ENCODE assay signal across 21 cellular contexts in the genomic region with DNA sequence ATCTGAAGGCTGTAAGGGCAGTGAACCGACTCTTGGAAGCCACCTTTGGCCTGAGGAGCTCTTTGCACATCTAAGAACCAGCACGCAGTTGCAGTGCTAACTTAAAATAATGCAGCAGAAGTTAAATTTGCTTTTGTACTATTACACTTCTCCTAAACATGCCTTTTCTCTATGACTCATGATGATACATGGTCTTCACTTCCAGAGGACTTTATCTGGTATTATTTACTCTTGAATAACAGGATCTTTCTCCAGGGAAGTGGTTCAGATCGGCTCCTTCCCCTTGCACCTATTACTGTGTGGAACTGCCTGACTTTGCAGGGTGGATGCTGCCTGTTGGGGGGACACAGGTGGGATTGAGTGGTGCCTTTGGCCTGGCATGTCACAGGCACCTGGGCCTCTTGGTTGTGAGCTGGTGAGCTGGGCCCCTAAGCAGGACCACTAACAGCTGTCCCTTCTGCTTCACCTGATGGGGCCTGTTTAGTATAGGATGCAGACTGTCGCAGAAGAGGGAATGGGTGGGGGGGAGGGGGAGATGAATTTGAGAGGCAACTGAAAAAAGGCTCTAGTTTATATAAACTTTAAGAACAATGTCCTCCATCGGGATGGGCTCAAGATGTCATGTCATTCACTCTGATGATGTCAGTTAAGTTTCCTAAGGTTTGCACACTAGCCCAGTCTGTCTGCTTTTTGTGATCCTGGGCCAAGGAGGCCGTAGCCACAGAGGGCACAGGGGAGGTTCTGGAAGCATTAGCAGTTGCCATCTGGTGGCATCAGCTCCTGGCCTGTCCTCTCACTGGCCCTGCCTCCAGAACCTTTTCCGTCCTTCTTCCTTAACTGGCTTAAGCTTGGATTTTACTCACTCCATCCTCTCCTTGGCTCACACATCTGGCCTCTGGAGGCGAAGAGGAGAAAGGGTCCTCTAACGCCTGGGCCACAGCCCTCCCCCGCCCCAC. TPM values are rescaled to one million over a fixed set of nuclear protein-coding genes. Genes with fewer than 3 reads are reported as not detected.
DNase-seq lines count a peak whose midpoint lies in the region; ATAC-seq, FAIRE-seq and TF ChIP-seq lines count a peak whose summit lies in the region.
"Had no signal": no experiment of that assay in that cellular context is flagged by ENCODE, and none has a peak within 500 bp of the region (broad histone marks: within the 10 kb centered on the region; RNA-seq: fewer than 3 reads in every experiment).

No MANE protein-coding gene starts in this region.

- no TSS peak for BruUV-seq in K562 (replicated peaks; lab: Mats Ljungman, UMichigan)

- no peaks in the 10 kb centered on the region for H3K27me3 ChIP-seq in K562 (ENCODE audit: control insufficient read depth in 2 of 2, insufficient read depth in 2 of 2, low read length in 2 of 2)
- no peaks in the 10 kb centered on the region for H3K27me3 ChIP-seq in foreskin keratinocyte
- H3K27me3 ChIP-seq: BE2C, uterus had no signal

- no peak for ATAC-seq in K562
- ATAC-seq in foreskin keratinocyte: peak; percentile 90
- ATAC-seq in activated CD4-positive, alpha-beta T cell treated with anti-CD3 and anti-CD28 coated beads for 36 hours: no peak
- no peak for ATAC-seq in GM18867 (IDR thresholded peaks at IDR 0.05; ENCODE audit: unreplicated experiment)
- ATAC-seq in HG03135 (IDR thresholded peaks at IDR 0.05; ENCODE audit: unreplicated experiment): no peak
- ATAC-seq: activated T-cell treated with anti-CD3 and anti-CD28 coated beads, Interleukin-2, amount 50 U/mL, for 4 hours had no signal

- H3K36me3 ChIP-seq in K562 (ENCODE audit: control insufficient read depth, insufficient read depth, low read length): peaks cover 69% of the 10 kb centered on the region; the same call in 2 of the 3 replicates
- H3K36me3 ChIP-seq: BE2C, uterus had no signal

- CTCF ChIA-PET in K562 (lab: Yijun Ruan, JAX; ENCODE audit: low intra/inter-chr PET ratio): no interaction called here
- CTCF ChIA-PET in activated CD4-positive, alpha-beta T cell treated with anti-CD3 and anti-CD28 coated beads for 36 hours (lab: Charles Lee): no interaction called here

- H3K27ac ChIP-seq in K562 (ENCODE audit: extremely low read depth, low read depth, low read length) (no peak overlapping the region), foreskin keratinocyte (no peak overlapping the region)
- H3K27ac ChIP-seq: coronary artery, SK-N-MC, uterus had no signal

- H3K9me3 ChIP-seq in K562 (replicated peaks; ENCODE audit: control insufficient read depth, insufficient read depth, low read depth, low read length): no peaks in the 10 kb centered on the region
- H3K9me3 ChIP-seq: BE2C, uterus had no signal

- peak overlapping the region in 1 of 2 experiments; percentile 61; a peak in 1 of 4 replicates for H3K9ac ChIP-seq in K562 (ENCODE audit: insufficient read depth in 1 of 2, low read depth in 2 of 2, low read length in 2 of 2)

- H3K36me3 Mint-ChIP-seq in activated CD4-positive, alpha-beta T cell treated with anti-CD3 and anti-CD28 coated beads for 36 hours (ENCODE audit: low read depth): peaks cover 31% of the 10 kb centered on the region

- H3K4me3 ChIP-seq in K562: no peak overlapping the region
- H3K4me3 ChIP-seq: coronary artery, SK-N-MC, uterus had no signal

- peaks cover 8% of the 10 kb centered on the region for H3K9me3 Mint-ChIP-seq in activated CD4-positive, alpha-beta T cell treated with anti-CD3 and anti-CD28 coated beads for 36 hours (ENCODE audit: low read depth)

- no peaks in the 10 kb centered on the region for H3K79me2 ChIP-seq in K562 (ENCODE audit: control insufficient read depth, insufficient read depth, low read length)

- TF ChIP-seq RAD21 in K562 (CRISPR knock-in tag; conservative IDR thresholded peaks at IDR 0.05 in 1 of 2, IDR thresholded peaks at IDR 0.05 in 1 of 2): no peak

- no peak overlapping the region for H3K4me2 ChIP-seq in K562 (ENCODE audit: insufficient read depth, low read length)

- H3K27me3 Mint-ChIP-seq in activated CD4-positive, alpha-beta T cell treated with anti-CD3 and anti-CD28 coated beads for 36 hours: no peaks in the 10 kb centered on the region
- H3K27me3 Mint-ChIP-seq: activated naive CD8-positive, alpha-beta T cell treated with anti-CD3 and anti-CD28 coated beads, Interleukin-2, amount 10 ng/mL, durations not matched to agents 7 days and 5 days; naive B cell had no signal

- no peak overlapping the region for H3K27ac Mint-ChIP-seq in activated CD4-positive, alpha-beta T cell treated with anti-CD3 and anti-CD28 coated beads for 36 hours
- H3K27ac Mint-ChIP-seq: activated naive CD8-positive, alpha-beta T cell treated with anti-CD3 and anti-CD28 coated beads, Interleukin-2, amount 10 ng/mL, durations not matched to agents 7 days and 5 days had no signal

- 75% methylated on average over 6 of the region's 10 CpGs for WGBS in K562 (ENCODE audit: insufficient coverage, low coverage, missing lambda C conversion rate)

- POLR2A ChIA-PET in K562 (lab: Yijun Ruan, JAX): interaction anchor here (0.6 to 1.0 kb wide), 5 partner anchors 9 to 513 kb away, joined by 3 to 4 read pairs (median 3); no protein-coding TSS in a partner anchor
- POLR2A ChIA-PET in activated CD4-positive, alpha-beta T cell treated with anti-CD3 and anti-CD28 coated beads for 36 hours (lab: Charles Lee): no interaction called here

- no peak for TF ChIP-seq POLR2A in K562 (conservative IDR thresholded peaks at IDR 0.05)

- H3K4me3 Mint-ChIP-seq in activated CD4-positive, alpha-beta T cell treated with anti-CD3 and anti-CD28 coated beads for 36 hours: no peak overlapping the region
- H3K4me3 Mint-ChIP-seq: activated naive CD8-positive, alpha-beta T cell treated with anti-CD3 and anti-CD28 coated beads, Interleukin-2, amount 10 ng/mL, durations not matched to agents 7 days and 5 days; activated T-cell treated with anti-CD3 and anti-CD28 coated beads, Interleukin-2, amount 50 U/mL, for 4 hours; naive B cell had no signal

- intact Hi-C loops in K562 (cut with micrococcal nuclease): no loop called here
- intact Hi-C loops in activated CD4-positive, alpha-beta T cell treated with anti-CD3 and anti-CD28 coated beads for 36 hours (cut with DNase I, micrococcal nuclease): no loop called here

- H3K9me1 ChIP-seq in K562 (ENCODE audit: control insufficient read depth, insufficient read depth, low read length): no peaks in the 10 kb centered on the region

- no peaks in the 10 kb centered on the region; the same call in 1 of the 2 replicates for H4K20me1 ChIP-seq in K562 (replicated peaks; ENCODE audit: control insufficient read depth, insufficient read depth, low read length)

- H3K4me1 Mint-ChIP-seq in activated CD4-positive, alpha-beta T cell treated with anti-CD3 and anti-CD28 coated beads for 36 hours: no peaks in the 10 kb centered on the region
- H3K4me1 Mint-ChIP-seq: activated naive CD8-positive, alpha-beta T cell treated with anti-CD3 and anti-CD28 coated beads, Interleukin-2, amount 10 ng/mL, durations not matched to agents 7 days and 5 days; naive B cell had no signal

- TF ChIP-seq CTCF in K562 (IDR thresholded peaks at IDR 0.05 in 2 of 3, conservative IDR thresholded peaks at IDR 0.05 in 1 of 3; ENCODE audit: insufficient read depth in 2 of 3, low read depth in 1 of 3, low read length in 3 of 3) (no peak), foreskin keratinocyte (conservative IDR thresholded peaks at IDR 0.05) (no peak)

- in situ Hi-C loops in K562 (cut with MboI): no loop called here

- no peak for FAIRE-seq in K562 (lab: Jason Lieb, UNC)

- H2AFZ ChIP-seq in K562 (ENCODE audit: low read depth, low read length): no peak overlapping the region

- H3K4me1 ChIP-seq in K562 (replicated peaks in 1 of 2; ENCODE audit: control insufficient read depth in 2 of 2, insufficient read depth in 2 of 2, low read length in 2 of 2): no peaks in the 10 kb centered on the region
- H3K4me1 ChIP-seq in foreskin keratinocyte: peaks cover 3% of the 10 kb centered on the region
- H3K4me1 ChIP-seq: uterus had no signal

- DNase-seq in AG08396 (ENCODE audit: low spot score) (peak; percentile 56), M059J (ENCODE audit: low read depth) (peak; percentile 28), K562 (ENCODE audit: extremely low read depth in 1 of 4, low spot score in 3 of 4) (no peak), foreskin keratinocyte (peak; percentile 30 to 45), H4 (ENCODE audit: low spot score) (no peak)
- DNase-seq in activated CD4-positive, alpha-beta T cell treated with anti-CD3 and anti-CD28 coated beads for 36 hours: no peak
- DNase-seq: activated CD4-positive, alpha-beta T cell treated with anti-CD3 and anti-CD28 coated beads, Interleukin-2, amount 50 U/mL, for 1 hour; activated naive CD8-positive, alpha-beta T cell treated with anti-CD3 and anti-CD28 coated beads, Interleukin-2, amount 10 ng/mL, durations not matched to agents 7 days and 5 days; activated T-cell treated with anti-CD3 and anti-CD28 coated beads, Interleukin-2, amount 50 U/mL, for 4 hours; BE2C; Karpas-422; naive B cell; NCI-H1417 treated with DMSO at 0.1 percent for 48 hours; NCI-H2227 treated with DMSO at 0.1 percent for 48 hours; posterior cingulate gyrus; stimulated activated CD4-positive, alpha-beta T cell treated with anti-CD3 and anti-CD28 coated beads, Interleukin-12 subunit alpha, Interleukin-12 subunit beta, amount 100 ng/mL, for 4 hours; uterus had no signal

- TF ChIP-seq EP300 in K562 (IDR thresholded peaks at IDR 0.05; ENCODE audit: low read length): no peak

RNA-seq across cellular contexts. Expression of a gene that starts 33.9 kb away (rescaled TPM):
- not detected in 2 replicates for total RNA-seq in M059J (2014; rRNA removed; shearing (Covaris generic))
- total RNA-seq in K562 (2011; cell fraction: chromatin; rRNA removed; ENCODE audit: low replicate concordance): 3.2 and 3.7 TPM in 2 replicates
- 1.2 and 1.3 TPM in 2 replicates for total RNA-seq in K562 (2011; cell fraction: nucleolus; rRNA removed)
- total RNA-seq in K562 (2011; cell fraction: nucleoplasm; rRNA removed): 1.9 and 4.7 TPM in 2 replicates
- total RNA-seq in K562 (2014; rRNA removed): 0.27 and 0.33 TPM in 2 replicates
- total RNA-seq in K562 (2014; rRNA removed; fragmentation: Illumina TruSeq; extraction: Trizol): 0.18 and 0.29 TPM in 2 replicates
- total RNA-seq in K562 (2015; rRNA removed; fragmentation: Illumina TruSeq; extraction: Trizol): 0.29 and 0.41 TPM in 2 replicates
- total RNA-seq in K562 (2021): 0.42 and 0.47 TPM in 2 replicates
- 0.27 and 0.32 TPM in 2 replicates for polyA plus RNA-seq in K562 (2011; rRNA removed)
- 0.04 and 0.82 TPM in 2 replicates for polyA plus RNA-seq in K562 (2011; cell fraction: cytosol; rRNA removed)
- 0.29 and 0.77 TPM in 2 replicates for polyA plus RNA-seq in K562 (2011; cell fraction: nucleus; rRNA removed)
- 0.40 and 0.44 TPM in 2 replicates for polyA plus RNA-seq in K562 (2012)
- polyA plus RNA-seq in K562 (2014; fragmentation: Illumina TruSeq; extraction: Trizol): 0.36 and 0.53 TPM in 2 replicates
- 1 to 10 TPM in 1 of 2 experiments, under 1 TPM in 1; 0.15 to 1.9 TPM for polyA plus RNA-seq in K562 (2014; fragmentation: Nextera tagmentation; extraction: Ambion mirVana)
- polyA plus RNA-seq in K562 (2014; rRNA removed): 0.32 and 1.1 TPM in 2 replicates
- 0.30 and 1.1 TPM in 2 replicates for polyA minus RNA-seq in K562 (2011; rRNA and poly(A)+ RNA removed)
- 0.38 and 2.5 TPM in 2 replicates for polyA minus RNA-seq in K562 (2011; cell fraction: cytosol; rRNA and poly(A)+ RNA removed)
- 1.1 and 1.7 TPM in 2 replicates for polyA minus RNA-seq in K562 (2011; cell fraction: nucleus; rRNA and poly(A)+ RNA removed)
- total RNA-seq in foreskin keratinocyte: not detected in 2 replicates
- polyA plus RNA-seq in foreskin keratinocyte: not detected in 2 replicates
- 0.37 and 0.91 TPM in 2 replicates for total RNA-seq in H4 (2014; rRNA removed; shearing (Covaris generic))
- total RNA-seq in activated CD4-positive, alpha-beta T cell treated with anti-CD3 and anti-CD28 coated beads for 36 hours: not detected
- total RNA-seq: activated naive CD8-positive, alpha-beta T cell treated with anti-CD3 and anti-CD28 coated beads, Interleukin-2, amount 10 ng/mL, durations not matched to agents 7 days and 5 days; activated T-cell treated with anti-CD3 and anti-CD28 coated beads, Interleukin-2, amount 50 U/mL, for 4 hours had no signal

RNA-seq across cellular contexts. Expression of a gene that starts 53.8 kb away (rescaled TPM):
- total RNA-seq in M059J (2014; rRNA removed; shearing (Covaris generic)): 4.4 and 14.2 TPM in 2 replicates
- 68.9 and 115 TPM in 2 replicates for total RNA-seq in K562 (2011; cell fraction: chromatin; rRNA removed; ENCODE audit: low replicate concordance)
- 69.9 and 73.9 TPM in 2 replicates for total RNA-seq in K562 (2011; cell fraction: nucleolus; rRNA removed)
- 65.8 and 76.9 TPM in 2 replicates for total RNA-seq in K562 (2011; cell fraction: nucleoplasm; rRNA removed)
- total RNA-seq in K562 (2014; rRNA removed) (46.3 and 64.7 TPM in 2 replicates), K562 (2014; rRNA removed; fragmentation: Illumina TruSeq; extraction: Trizol) (25.4 and 28.5 TPM in 2 replicates), K562 (2015; rRNA removed; fragmentation: Illumina TruSeq; extraction: Trizol) (30.1 and 31.9 TPM in 2 replicates), K562 (2021) (72.2 and 74.5 TPM in 2 replicates), foreskin keratinocyte (17.0 and 17.5 TPM in 2 replicates)
- polyA plus RNA-seq in K562 (2011; rRNA removed) (46.5 and 50.7 TPM in 2 replicates), K562 (2014; fragmentation: Illumina TruSeq; extraction: Trizol) (36.9 and 41.8 TPM in 2 replicates), K562 (2014; fragmentation: Nextera tagmentation; extraction: Ambion mirVana) (10 to 100 TPM in 1 of 2 experiments, 1 to 10 TPM in 1; 9.9 to 11.8 TPM), K562 (2014; rRNA removed) (68.8 and 74.3 TPM in 2 replicates), foreskin keratinocyte (15.3 and 17.7 TPM in 2 replicates)
- polyA plus RNA-seq in K562 (2011; cell fraction: cytosol; rRNA removed): 43.5 and 86.7 TPM in 2 replicates
- 120 and 181 TPM in 2 replicates for polyA plus RNA-seq in K562 (2011; cell fraction: nucleus; rRNA removed)
- polyA plus RNA-seq in K562 (2012): 43.7 and 44.2 TPM in 2 replicates
- 27.0 and 35.5 TPM in 2 replicates for polyA minus RNA-seq in K562 (2011; rRNA and poly(A)+ RNA removed)
- polyA minus RNA-seq in K562 (2011; cell fraction: cytosol; rRNA and poly(A)+ RNA removed): 29.9 and 31.2 TPM in 2 replicates
- polyA minus RNA-seq in K562 (2011; cell fraction: nucleus; rRNA and poly(A)+ RNA removed): 31.0 and 35.3 TPM in 2 replicates
- total RNA-seq in H4 (2014; rRNA removed; shearing (Covaris generic)): 11.6 and 12.6 TPM in 2 replicates
- 10 to 100 TPM; 15.8 to 17.4 TPM for total RNA-seq in activated CD4-positive, alpha-beta T cell treated with anti-CD3 and anti-CD28 coated beads for 36 hours

Comparison
In these comparisons a context has a peak if more than half of its experiments do, and no peak if none do; other contexts are left out.
1. DNase-seq: peak in AG08396 (single experiment), M059J (single experiment) and foreskin keratinocyte (2 of 2); none in K562 (0 of 4), H4 (single experiment) and activated CD4-positive, alpha-beta T cell treated with anti-CD3 and anti-CD28 coated beads for 36 hours (single experiment).